Comparison of ENCODE assay signal across 23 cellular contexts in the genomic region with DNA sequence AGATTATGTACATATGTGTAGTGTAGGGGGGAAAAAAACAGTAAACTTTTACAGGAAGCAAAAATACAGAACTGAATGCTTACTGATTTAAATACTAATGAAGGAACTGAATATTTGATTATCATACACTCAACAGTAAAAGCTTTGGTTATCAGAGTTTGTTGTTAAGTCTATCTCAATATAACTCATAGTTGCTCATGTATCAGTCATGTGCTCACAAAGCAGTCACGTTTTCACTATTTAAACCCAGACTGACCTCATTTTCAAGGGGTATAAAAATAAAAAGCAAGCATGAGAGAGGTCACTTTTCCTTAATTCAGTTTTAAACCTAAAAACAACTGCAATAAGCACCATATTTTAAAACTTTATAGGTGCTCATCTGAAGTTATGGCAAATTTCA. TPM values are rescaled to one million over a fixed set of nuclear protein-coding genes. Genes with fewer than 3 reads are reported as not detected.
"Had no signal": no experiment of that assay in that cellular context is flagged by ENCODE, and none has a peak within 500 bp of the region (broad histone marks: within the 10 kb centered on the region; RNA-seq: fewer than 3 reads in every experiment).

No MANE protein-coding gene starts in this region.

- H3K4me3 ChIP-seq: lower lobe of right lung, sigmoid colon, tibial artery had no signal

- H2AFZ ChIP-seq: parathyroid adenoma had no signal

- H3K9me3 ChIP-seq: lower lobe of right lung, neutrophil, sigmoid colon, tibial artery had no signal

- H3K27ac ChIP-seq: lower lobe of right lung, neutrophil, parathyroid adenoma, sigmoid colon, tibial artery had no signal

- H3K4me1 Mint-ChIP-seq: mesothelial cell of epicardium had no signal

- H3K4me3 Mint-ChIP-seq: activated CD4-positive, alpha-beta T cell treated with anti-CD3 and anti-CD28 coated beads, Interleukin-2, amount 10 ng/mL, durations not matched to agents 7 days and 5 days; activated naive CD4-positive, alpha-beta T cell treated with anti-CD3 and anti-CD28 coated beads, Interleukin-2, amount 50 U/mL, for 24 hours; endodermal cell; mesothelial cell of epicardium; natural killer cell treated with Interleukin-12 subunit alpha and Interleukin-12 subunit beta and Interleukin-15 and Interleukin-18, amount 100 ng/mL, for 72 hours; T-helper 2 cell treated with Interferon-gamma antibody and Interleukin-4, amounts not matched to agents 5 μg/mL and 100 μg/mL, for 36 hours had no signal

- H3K9ac ChIP-seq: parathyroid adenoma had no signal

- H3K27ac Mint-ChIP-seq: endodermal cell; mesothelial cell of epicardium; T-helper 2 cell treated with Interferon-gamma antibody and Interleukin-4, amounts not matched to agents 5 μg/mL and 100 μg/mL, for 36 hours had no signal

- H3K27me3 ChIP-seq: neutrophil, sigmoid colon, tibial artery had no signal

- H3K4me1 ChIP-seq: lower lobe of right lung, parathyroid adenoma had no signal

- H3K27me3 Mint-ChIP-seq: activated CD4-positive, alpha-beta T cell treated with anti-CD3 and anti-CD28 coated beads, Interleukin-2, amount 10 ng/mL, durations not matched to agents 7 days and 5 days; activated naive CD4-positive, alpha-beta T cell treated with anti-CD3 and anti-CD28 coated beads, Interleukin-2, amount 50 U/mL, for 24 hours; natural killer cell treated with Interleukin-12 subunit alpha and Interleukin-12 subunit beta and Interleukin-15 and Interleukin-18, amount 100 ng/mL, for 72 hours had no signal

- H3K79me2 ChIP-seq: parathyroid adenoma had no signal

- H3K9me3 Mint-ChIP-seq: activated CD4-positive, alpha-beta T cell treated with anti-CD3 and anti-CD28 coated beads, Interleukin-2, amount 10 ng/mL, durations not matched to agents 7 days and 5 days; activated naive CD4-positive, alpha-beta T cell treated with anti-CD3 and anti-CD28 coated beads, Interleukin-2, amount 50 U/mL, for 24 hours; endodermal cell; mesothelial cell of epicardium; natural killer cell treated with Interleukin-12 subunit alpha and Interleukin-12 subunit beta and Interleukin-15 and Interleukin-18, amount 100 ng/mL, for 72 hours; T-helper 2 cell treated with Interferon-gamma antibody and Interleukin-4, amounts not matched to agents 5 μg/mL and 100 μg/mL, for 36 hours had no signal

- DNase-seq: activated CD4-positive, alpha-beta T cell treated with anti-CD3 and anti-CD28 coated beads, Interleukin-2, amount 10 ng/mL, durations not matched to agents 7 days and 5 days; activated CD4-positive, CD25-positive, alpha-beta regulatory T cell; activated effector memory CD4-positive, alpha-beta T cell treated with Interleukin-2 at 50 U/mL for 16 hours; amniotic stem cell; caudate nucleus; endodermal cell; foreskin melanocyte; hypothalamus; islet precursor cell; left colon; lower lobe of right lung; sigmoid colon; stimulated activated CD8-positive, alpha-beta memory T cell treated with anti-CD3 and anti-CD28 coated beads, Interleukin-4, amount 100 ng/mL, for 48 hours; stimulated activated naive CD8-positive, alpha-beta T cell treated with anti-CD3 and anti-CD28 coated beads, Interleukin-15, Interleukin-2, amounts not matched to agents 100 U/mL and 50 U/mL, for 24 hours; substantia nigra; tibial artery had no signal

- ATAC-seq: left colon; lower lobe of right lung; natural killer cell treated with Interleukin-12 subunit alpha and Interleukin-12 subunit beta and Interleukin-15 and Interleukin-18, amount 100 ng/mL, for 72 hours; stimulated activated naive CD8-positive, alpha-beta T cell treated with anti-CD3 and anti-CD28 coated beads, Interleukin-15, Interleukin-2, amounts not matched to agents 100 U/mL and 50 U/mL, for 24 hours had no signal

RNA-seq across cellular contexts. Expression of a gene that starts 28.1 kb away (rescaled TPM):
- total RNA-seq: activated CD4-positive, alpha-beta T cell treated with anti-CD3 and anti-CD28 coated beads, Interleukin-2, amount 10 ng/mL, durations not matched to agents 7 days and 5 days; endodermal cell; fibroblast of lung; mesothelial cell of epicardium; natural killer cell treated with Interleukin-12 subunit alpha and Interleukin-12 subunit beta and Interleukin-15 and Interleukin-18, amount 100 ng/mL, for 72 hours; sigmoid colon had no signal
- polyA plus RNA-seq: fibroblast of lung had no signal
